ENCODE assay signal across 22 cellular contexts in genomic region chr11:116384876-116385275, GRCh38.
"Had no signal": no experiment of that assay in that cellular context is flagged by ENCODE, and none has a peak within 500 bp of the region (broad histone marks: within the 10 kb centered on the region; RNA-seq: fewer than 3 reads in every experiment).

No MANE protein-coding gene starts in this region.

- ATAC-seq: activated CD4-positive, alpha-beta T cell treated with anti-CD3 and anti-CD28 coated beads for 36 hours; effector memory CD8-positive, alpha-beta T cell; left ventricle myocardium superior; right cardiac atrium; stimulated activated effector memory CD8-positive, alpha-beta T cell treated with anti-CD3 and anti-CD28 coated beads, Interleukin-12 subunit alpha, Interleukin-12 subunit beta, amount 100 ng/mL, for 72 hours; stimulated activated naive CD8-positive, alpha-beta T cell treated with anti-CD3 and anti-CD28 coated beads, Interleukin-15, amount 100 ng/mL, for 72 hours had no signal

- DNase-seq: activated B cell treated with CpG ODN at 0.5 μM for 24 hours; activated CD4-positive, alpha-beta T cell treated with anti-CD3 and anti-CD28 coated beads for 36 hours; activated CD4-positive, alpha-beta T cell treated with anti-CD3 and anti-CD28 coated beads, Interleukin-2, amount 50 U/mL, for 48 hours; activated naive CD4-positive, alpha-beta T cell treated with Interleukin-2 at 50 U/mL for 16 hours; activated naive CD8-positive, alpha-beta T cell treated with anti-CD3 and anti-CD28 coated beads for 36 hours; activated T-cell treated with anti-CD3 and anti-CD28 coated beads, Interleukin-2, amount 50 U/mL, for 48 hours; central memory CD4-positive, alpha-beta T cell; colonic mucosa; effector memory CD8-positive, alpha-beta T cell; hippocampal formation; left ventricle myocardium superior; mammary epithelial cell; ovary; right cardiac atrium; stimulated activated CD4-positive, alpha-beta T cell treated with anti-CD3 and anti-CD28 coated beads, Interleukin-1b, Interleukin-23, amount 100 ng/mL, for 48 hours; stimulated activated naive CD8-positive, alpha-beta T cell treated with anti-CD3 and anti-CD28 coated beads, Interleukin-15, amount 100 ng/mL, for 72 hours; T1000; tibial artery had no signal

- H3K9me3 ChIP-seq: colonic mucosa, esophagus muscularis mucosa, neutrophil, ovary, tibial artery had no signal

- H3K36me3 ChIP-seq: colonic mucosa, esophagus muscularis mucosa, neutrophil, ovary, tibial artery had no signal

- H3K4me1 ChIP-seq: colonic mucosa, tibial artery had no signal

- H3K27me3 ChIP-seq: neutrophil, ovary had no signal

- H3K27ac ChIP-seq: colonic mucosa, dorsolateral prefrontal cortex, esophagus muscularis mucosa, neutrophil, ovary, tibial artery had no signal

- H3K4me3 ChIP-seq: colonic mucosa, dorsolateral prefrontal cortex, esophagus muscularis mucosa, ovary, tibial artery had no signal
